In the genomic region with DNA sequence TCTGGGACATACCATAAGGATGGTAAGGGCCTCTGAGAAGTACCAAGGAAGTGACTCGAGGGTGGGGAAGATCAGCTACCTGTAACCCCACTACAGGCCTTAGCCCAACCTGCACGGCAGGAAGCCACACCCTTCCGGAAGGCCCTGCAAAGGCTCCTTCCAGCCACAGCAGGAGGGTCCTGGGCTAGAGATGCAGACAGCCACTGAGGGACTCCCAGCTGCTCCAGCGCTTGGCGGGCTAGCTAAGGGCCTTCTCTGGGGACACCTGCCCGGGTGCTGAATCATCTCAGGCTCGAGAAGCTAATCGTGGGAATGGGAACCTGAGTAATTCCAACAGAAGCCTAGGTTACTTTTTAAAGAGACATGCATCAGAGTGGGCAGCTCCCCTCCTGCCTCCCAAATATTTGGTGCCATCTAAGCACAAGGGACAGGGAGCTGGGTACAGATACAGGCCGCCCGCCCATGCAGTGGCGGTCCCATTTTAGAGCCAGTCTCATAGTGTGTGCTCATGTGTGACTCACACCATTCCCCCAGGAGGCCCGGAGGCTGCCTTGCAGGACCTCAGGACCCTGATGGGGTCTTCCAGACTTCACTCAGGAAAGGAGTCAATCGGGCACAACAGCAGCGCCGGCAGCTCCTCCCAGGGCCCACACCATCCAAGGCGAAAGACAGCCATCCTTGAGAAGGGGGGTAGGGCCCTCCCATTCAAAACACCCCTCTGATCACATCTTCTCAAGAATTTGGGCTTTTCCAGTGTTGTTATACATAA, we compare ENCODE assay signal across 8 cellular contexts. TPM values are rescaled to one million over a fixed set of nuclear protein-coding genes. Genes with fewer than 3 reads are reported as not detected.
DNase-seq lines count a peak whose midpoint lies in the region; ATAC-seq and TF ChIP-seq lines count a peak whose summit lies in the region.

No MANE protein-coding gene starts in this region.

- peak overlapping the region; percentile 96 for H3K27ac ChIP-seq in CD4-positive, CD25-positive, alpha-beta regulatory T cell (ENCODE audit: insufficient read depth, low read length, poor library complexity, severe bottlenecking)
- H3K27ac ChIP-seq in PC-3 (ENCODE audit: low read length) (peak overlapping the region; percentile 53), osteoblast (ENCODE audit: low read depth, low read length) (peak overlapping the region; percentile 73)

- POLR2A ChIA-PET in PC-3 (lab: Charles Lee; ENCODE audit: unreplicated experiment): no interaction called here

- peaks cover 20 to 96% (median 62%) of the 10 kb centered on the region in 4 donors for H3K4me1 Mint-ChIP-seq in CD4-positive, CD25-positive, alpha-beta regulatory T cell
- H3K4me1 Mint-ChIP-seq in chondrocyte (ENCODE audit: low read depth): peaks cover 89% of the 10 kb centered on the region

- H3K9me3 ChIP-seq in CD4-positive, CD25-positive, alpha-beta regulatory T cell (ENCODE audit: control insufficient read depth in 2 of 2, low read length in 2 of 2): no peaks in the 10 kb centered on the region
- H3K9me3 ChIP-seq in PC-3 (ENCODE audit: low read length) (no peaks in the 10 kb centered on the region), osteoblast (ENCODE audit: low read depth, low read length) (no peaks in the 10 kb centered on the region)

- no peaks in the 10 kb centered on the region for H3K27me3 Mint-ChIP-seq in CD4-positive, CD25-positive, alpha-beta regulatory T cell
- no peaks in the 10 kb centered on the region for H3K27me3 Mint-ChIP-seq in chondrocyte (ENCODE audit: low read depth)

- peak overlapping the region; percentile 86 to 95 (median 88) for H3K4me3 Mint-ChIP-seq in CD4-positive, CD25-positive, alpha-beta regulatory T cell
- peak overlapping the region; percentile 51 for H3K4me3 Mint-ChIP-seq in chondrocyte (ENCODE audit: unreplicated experiment)

- no peak overlapping the region for H3K9ac ChIP-seq in PC-3 (ENCODE audit: low read length)

- DNase-seq in CD4-positive, CD25-positive, alpha-beta regulatory T cell: peak; percentile 56 to 88 (median 68)
- DNase-seq in PC-3: peak; percentile 45
- DNase-seq in chondrocyte (ENCODE audit: low spot score): no peak
- DNase-seq in osteoblast (ENCODE audit: insufficient read length, low spot score, missing footprints): peak; percentile 75
- DNase-seq in SIG-M5 treated with dmso at 0.1 percent for 504 hours (lab: John Stamatoyannopoulos, UW; ENCODE audit: unreplicated experiment): no peak
- no peak for DNase-seq in UCSD-AML1 (lab: John Stamatoyannopoulos, UW; ENCODE audit: unreplicated experiment)
- DNase-seq in NCI-H1436 treated with DMSO at 0.1 percent for 48 hours (lab: John Stamatoyannopoulos, UW): no peak
- no peak for DNase-seq in SKM-1 (lab: John Stamatoyannopoulos, UW; ENCODE audit: unreplicated experiment)

- H3K9me3 Mint-ChIP-seq in CD4-positive, CD25-positive, alpha-beta regulatory T cell: no peaks in the 10 kb centered on the region
- H3K9me3 Mint-ChIP-seq in chondrocyte (ENCODE audit: low read depth): no peaks in the 10 kb centered on the region

- peaks cover 99% of the 10 kb centered on the region for H3K79me2 ChIP-seq in PC-3 (ENCODE audit: low read length)
- H3K79me2 ChIP-seq in osteoblast (ENCODE audit: insufficient read depth, low read length): peaks cover 98% of the 10 kb centered on the region

- H4K20me1 ChIP-seq in PC-3 (ENCODE audit: low read length) (peaks cover 70% of the 10 kb centered on the region), osteoblast (ENCODE audit: insufficient read depth, low read length) (peaks cover 90% of the 10 kb centered on the region)

- H3K4me2 ChIP-seq in PC-3 (ENCODE audit: low read length): peak overlapping the region; percentile 68
- peak overlapping the region; percentile 69 for H3K4me2 ChIP-seq in osteoblast (ENCODE audit: insufficient read depth, low read length)

- H3K4me1 ChIP-seq in CD4-positive, CD25-positive, alpha-beta regulatory T cell (ENCODE audit: control insufficient read depth, insufficient read depth, low read length, poor library complexity, severe bottlenecking): peaks cover 92% of the 10 kb centered on the region
- H3K4me1 ChIP-seq in PC-3 (ENCODE audit: insufficient read depth, low read length) (peaks cover 39% of the 10 kb centered on the region), osteoblast (ENCODE audit: insufficient read depth, low read length) (peaks cover 75% of the 10 kb centered on the region)

- no TSS peak for BruUV-seq in PC-3 (replicated peaks; lab: Mats Ljungman, UMichigan)

- H2AFZ ChIP-seq in PC-3 (ENCODE audit: low read length) (no peak overlapping the region), osteoblast (ENCODE audit: low read length) (no peak overlapping the region)

- CTCF ChIA-PET in PC-3 (lab: Charles Lee): no interaction called here

- peak overlapping the region; percentile 93 to 100 (median 98) for H3K27ac Mint-ChIP-seq in CD4-positive, CD25-positive, alpha-beta regulatory T cell
- peak overlapping the region; percentile 89 for H3K27ac Mint-ChIP-seq in chondrocyte (ENCODE audit: unreplicated experiment)

- peak overlapping the region; percentile 69 for H3K4me3 ChIP-seq in CD4-positive, CD25-positive, alpha-beta regulatory T cell (ENCODE audit: low read depth, low read length)
- H3K4me3 ChIP-seq in PC-3 (ENCODE audit: low read length) (peak overlapping the region; percentile 35; the same call in 1 of the 2 replicates), osteoblast (ENCODE audit: insufficient read depth, low read length) (peak overlapping the region; percentile 40)

- ATAC-seq in CD4-positive, CD25-positive, alpha-beta regulatory T cell (ENCODE audit: low read depth in 2 of 2): peak; percentile 59 to 64
- ATAC-seq in PC-3: peak; percentile 41

- peaks cover 27% of the 10 kb centered on the region for H3K36me3 Mint-ChIP-seq in CD4-positive, CD25-positive, alpha-beta regulatory T cell
- peaks cover 26% of the 10 kb centered on the region for H3K36me3 Mint-ChIP-seq in chondrocyte (ENCODE audit: low read depth)

- peaks cover 13% of the 10 kb centered on the region for H3K36me3 ChIP-seq in CD4-positive, CD25-positive, alpha-beta regulatory T cell (ENCODE audit: control insufficient read depth, insufficient read depth, low read length)
- H3K36me3 ChIP-seq in PC-3 (ENCODE audit: low read depth, low read length) (peaks cover 11% of the 10 kb centered on the region; the same call in 1 of the 2 replicates), osteoblast (ENCODE audit: insufficient read depth, low read length) (peaks cover 77% of the 10 kb centered on the region)

- H3K9me2 ChIP-seq in PC-3 (replicated peaks; ENCODE audit: low read length): no peaks in the 10 kb centered on the region

- no peaks in the 10 kb centered on the region for H3F3A ChIP-seq in PC-3 (ENCODE audit: low read length, unreplicated experiment)

- TF ChIP-seq CTCF in PC-3 (conservative IDR thresholded peaks at IDR 0.05; ENCODE audit: low read depth, low read length): no peak
- no peak for TF ChIP-seq CTCF in chondrocyte (IDR thresholded peaks at IDR 0.05)
- no peak for TF ChIP-seq CTCF in osteoblast (IDR thresholded peaks at IDR 0.05; ENCODE audit: extremely low read depth, low read depth, low read length)

- intact Hi-C loops in PC-3 (cut with micrococcal nuclease): no loop called here

- no peaks in the 10 kb centered on the region for H3K27me3 ChIP-seq in CD4-positive, CD25-positive, alpha-beta regulatory T cell (ENCODE audit: control insufficient read depth, insufficient read depth, low read length)
- H3K27me3 ChIP-seq in PC-3 (ENCODE audit: low read length): no peaks in the 10 kb centered on the region
- H3K27me3 ChIP-seq in osteoblast (ENCODE audit: insufficient read depth, low read length): no peaks in the 10 kb centered on the region

RNA-seq across cellular contexts. Expression of gene MYH9, which starts 8.0 kb away (rescaled TPM):
- total RNA-seq in CD4-positive, CD25-positive, alpha-beta regulatory T cell: 1,341 TPM
- 10 to 100 TPM; 80.0 to 98.9 (median 93.4) TPM for polyA plus RNA-seq in CD4-positive, CD25-positive, alpha-beta regulatory T cell
- total RNA-seq in PC-3 (2014; rRNA removed): 357 and 546 TPM in 2 replicates
- total RNA-seq in chondrocyte: 1,046 to 1,908 TPM (median 1,853 TPM) in 3 replicates
- 796 and 964 TPM in 2 replicates for total RNA-seq in osteoblast

Comparison
In these comparisons a context has a peak if more than half of its experiments do, and no peak if none do; other contexts are left out.
1. DNase-seq: peak in CD4-positive, CD25-positive, alpha-beta regulatory T cell (3 of 3), PC-3 (single experiment) and osteoblast (single experiment); none in chondrocyte (single experiment), SIG-M5 treated with dmso at 0.1 percent for 504 hours (single experiment), UCSD-AML1 (single experiment), NCI-H1436 treated with DMSO at 0.1 percent for 48 hours (single experiment) and SKM-1 (single experiment).
2. Peak in every context shown above with its lines, with median percentiles within 50 percentile points of each other: H3K27ac ChIP-seq and H3K4me3 ChIP-seq.